In the genomic region with DNA sequence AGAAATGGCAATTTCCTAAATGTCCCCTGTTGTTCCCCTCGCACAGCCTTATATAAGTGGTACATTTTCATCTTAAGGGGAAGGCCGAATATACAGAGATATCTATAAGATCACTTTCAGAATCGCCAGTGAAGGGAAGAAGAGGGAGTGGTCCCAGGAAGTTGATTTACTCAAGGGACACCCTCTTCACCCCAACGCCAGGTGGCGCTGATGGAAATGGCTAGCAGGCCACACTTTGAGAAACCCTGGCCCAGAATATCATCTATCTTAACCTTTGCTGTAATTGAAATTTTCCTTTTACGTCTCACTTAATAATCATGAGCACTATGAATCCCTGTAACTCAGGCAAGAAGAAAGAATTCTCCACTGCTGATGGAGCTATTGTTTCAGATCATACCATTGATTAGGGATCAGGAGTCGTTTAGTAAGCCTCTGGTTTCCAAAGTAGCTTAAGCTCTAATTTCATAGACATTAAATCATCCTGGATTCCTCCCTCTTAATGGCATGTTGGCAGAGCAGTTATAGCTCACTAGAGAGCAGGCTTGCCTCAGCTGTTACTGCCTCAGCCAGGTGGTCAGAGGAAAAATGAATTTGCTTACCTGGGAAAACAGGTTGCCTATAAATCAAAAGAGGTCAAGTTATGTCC, we compare ENCODE assay signal across 8 cellular contexts.
A peak's percentile ranks its signal among the peaks of the same experiment; 100 is the strongest.
DNase-seq lines count a peak whose midpoint lies in the region; ATAC-seq and TF ChIP-seq lines count a peak whose summit lies in the region.

No MANE protein-coding gene starts in this region.

- H3K9me3 ChIP-seq in SK-N-SH (no peaks in the 10 kb centered on the region), hepatocyte (ENCODE audit: low read depth) (no peaks in the 10 kb centered on the region)

- DNase-seq in DMS79 treated with DMSO at 0.1 percent for 48 hours (lab: John Stamatoyannopoulos, UW), result peak; percentile 41
- DNase-seq in DMS79 (lab: John Stamatoyannopoulos, UW), result no peak
- peak; percentile 11 for DNase-seq in GM20000 (ENCODE audit: low spot score)
- peak; percentile 32 for DNase-seq in LHCN-M2 (ENCODE audit: low read depth)
- no peak for DNase-seq in SK-N-SH
- DNase-seq in hepatocyte (ENCODE audit: low spot score), result peak; percentile 68
- DNase-seq in stimulated activated effector memory CD8-positive, alpha-beta T cell treated with anti-CD3 and anti-CD28 coated beads, Interleukin-12 subunit alpha, Interleukin-12 subunit beta, amount 100 ng/mL, for 72 hours (ENCODE audit: low spot score in 2 of 2), result no peak
- no peak for DNase-seq in retina

- no peaks in the 10 kb centered on the region for H3K79me2 ChIP-seq in SK-N-SH (ENCODE audit: insufficient read depth)
- no peaks in the 10 kb centered on the region for H3K79me2 ChIP-seq in hepatocyte

- H3K4me1 Mint-ChIP-seq in stimulated activated effector memory CD8-positive, alpha-beta T cell treated with anti-CD3 and anti-CD28 coated beads, Interleukin-12 subunit alpha, Interleukin-12 subunit beta, amount 100 ng/mL, for 72 hours, result no peaks in the 10 kb centered on the region

- no peaks in the 10 kb centered on the region for H3K27me3 ChIP-seq in SK-N-SH (ENCODE audit: insufficient read depth)
- no peaks in the 10 kb centered on the region for H3K27me3 ChIP-seq in hepatocyte

- H3K9me3 Mint-ChIP-seq in stimulated activated effector memory CD8-positive, alpha-beta T cell treated with anti-CD3 and anti-CD28 coated beads, Interleukin-12 subunit alpha, Interleukin-12 subunit beta, amount 100 ng/mL, for 72 hours, result peaks cover 11% of the 10 kb centered on the region

- no peaks in the 10 kb centered on the region for H3K36me3 Mint-ChIP-seq in stimulated activated effector memory CD8-positive, alpha-beta T cell treated with anti-CD3 and anti-CD28 coated beads, Interleukin-12 subunit alpha, Interleukin-12 subunit beta, amount 100 ng/mL, for 72 hours

- no peaks in the 10 kb centered on the region for H3F3A ChIP-seq in SK-N-SH (replicated peaks; ENCODE audit: insufficient read depth)

- no peak overlapping the region for H3K4me2 ChIP-seq in SK-N-SH
- H3K4me2 ChIP-seq in hepatocyte, result no peak overlapping the region

- no peaks in the 10 kb centered on the region for H4K20me1 ChIP-seq in SK-N-SH (ENCODE audit: insufficient read depth)
- H4K20me1 ChIP-seq in hepatocyte (ENCODE audit: insufficient read depth, poor library complexity, severe bottlenecking), result no peaks in the 10 kb centered on the region

- POLR2A ChIA-PET in SK-N-SH (lab: Yijun Ruan, JAX), result no interaction called here

- no peaks in the 10 kb centered on the region for H3K9me2 ChIP-seq in SK-N-SH
- H3K9me2 ChIP-seq in hepatocyte (replicated peaks; ENCODE audit: insufficient read depth), result no peaks in the 10 kb centered on the region

- CTCF ChIA-PET in SK-N-SH (lab: Yijun Ruan, JAX), result no interaction called here

- H3K9ac ChIP-seq in SK-N-SH, result no peak overlapping the region

- WGBS in SK-N-SH (ENCODE audit: low lambda C conversion rate), result 29% methylated on average over 7 of the region's 7 CpGs
- WGBS in hepatocyte (ENCODE audit: low lambda C conversion rate, missing lambda C conversion rate), result 50% methylated on average over 7 of the region's 7 CpGs

- H3K27ac Mint-ChIP-seq in stimulated activated effector memory CD8-positive, alpha-beta T cell treated with anti-CD3 and anti-CD28 coated beads, Interleukin-12 subunit alpha, Interleukin-12 subunit beta, amount 100 ng/mL, for 72 hours, result no peak overlapping the region

- H3K27ac ChIP-seq in SK-N-SH (ENCODE audit: low read depth in 2 of 2, low read length in 1 of 2), result no peak overlapping the region
- H3K27ac ChIP-seq in hepatocyte, result no peak overlapping the region

- TF ChIP-seq EP300 in SK-N-SH (IDR thresholded peaks at IDR 0.05; ENCODE audit: borderline replicate concordance in 1 of 2, low read depth in 1 of 2, low read length in 1 of 2), result no peak

- H3K36me3 ChIP-seq in SK-N-SH (replicated peaks in 1 of 2; ENCODE audit: control insufficient read depth in 1 of 2, insufficient read depth in 2 of 2, low read length in 1 of 2) (no peaks in the 10 kb centered on the region), hepatocyte (replicated peaks; ENCODE audit: insufficient read depth, low read depth) (no peaks in the 10 kb centered on the region)

- peak; percentile 29 for TF ChIP-seq CTCF in GM20000 (IDR thresholded peaks at IDR 0.05; ENCODE audit: extremely low read depth, missing control alignments)
- peak; percentile 65 for TF ChIP-seq CTCF in SK-N-SH (IDR thresholded peaks at IDR 0.05)
- TF ChIP-seq CTCF in hepatocyte (IDR thresholded peaks at IDR 0.05; ENCODE audit: poor library complexity), result peak; percentile 51

- TF ChIP-seq RAD21 in SK-N-SH (IDR thresholded peaks at IDR 0.05; ENCODE audit: low read length), result no peak; the same call in 1 of the 2 replicates

- H2AFZ ChIP-seq in SK-N-SH (ENCODE audit: low read depth) (peak overlapping the region; percentile 57; the same call in 1 of the 2 replicates), hepatocyte (no peak overlapping the region)

- no peak for ATAC-seq in stimulated activated effector memory CD8-positive, alpha-beta T cell treated with anti-CD3 and anti-CD28 coated beads, Interleukin-12 subunit alpha, Interleukin-12 subunit beta, amount 100 ng/mL, for 72 hours

- H3K4me3 Mint-ChIP-seq in stimulated activated effector memory CD8-positive, alpha-beta T cell treated with anti-CD3 and anti-CD28 coated beads, Interleukin-12 subunit alpha, Interleukin-12 subunit beta, amount 100 ng/mL, for 72 hours, result no peak overlapping the region

- no peaks in the 10 kb centered on the region for H3K4me1 ChIP-seq in SK-N-SH (ENCODE audit: control insufficient read depth in 1 of 2, insufficient read depth in 2 of 2, low read depth in 1 of 2, low read length in 1 of 2)
- no peaks in the 10 kb centered on the region for H3K4me1 ChIP-seq in hepatocyte (ENCODE audit: insufficient read depth)

- no peak overlapping the region for H3K4me3 ChIP-seq in SK-N-SH (ENCODE audit: low read depth in 2 of 2, low read length in 1 of 2)
- no peak overlapping the region for H3K4me3 ChIP-seq in hepatocyte

TF ChIP-seq in SK-N-SH, 30 proteins besides CTCF, POLR2A, EP300 and RAD21:
- TF ChIP-seq CHD2 (IDR thresholded peaks at IDR 0.05; ENCODE audit: low read length, partially characterized antibody), result no peak
- TF ChIP-seq SMC3 (IDR thresholded peaks at IDR 0.05; ENCODE audit: low read depth, low read length), result peak; percentile 38

Comparison
In these comparisons a context has a peak if more than half of its experiments do, and no peak if none do; other contexts are left out.
1. DNase-seq: peak in DMS79 treated with DMSO at 0.1 percent for 48 hours (single experiment), GM20000 (single experiment), LHCN-M2 (single experiment) and hepatocyte (single experiment); none in DMS79 (single experiment), SK-N-SH (single experiment), stimulated activated effector memory CD8-positive, alpha-beta T cell treated with anti-CD3 and anti-CD28 coated beads, Interleukin-12 subunit alpha, Interleukin-12 subunit beta, amount 100 ng/mL, for 72 hours (0 of 2) and retina (single experiment).
2. Peak in every context shown above with its lines, with median percentiles within 50 percentile points of each other: CTCF ChIP-seq.